Comparison of ENCODE assay signal across 11 cellular contexts in genomic region chr21:34375619-34375972, GRCh38. TPM values are rescaled to one million over a fixed set of nuclear protein-coding genes. Genes with fewer than 3 reads are reported as not detected.
DNase-seq lines count a peak whose midpoint lies in the region; ATAC-seq, FAIRE-seq and TF ChIP-seq lines count a peak whose summit lies in the region.
"Not testable (repeated sequence)": the region's sequence is repeated elsewhere in the genome, so short reads cannot be mapped to it uniquely, and the experiment has no call there.
"Had no signal": no experiment of that assay in that cellular context is flagged by ENCODE, and none has a peak within 500 bp of the region (broad histone marks: within the 10 kb centered on the region; RNA-seq: fewer than 3 reads in every experiment).

No MANE protein-coding gene starts in this region.

- WGBS in IMR-90 (ENCODE audit: extremely low coverage in 2 of 2, insufficient read length in 1 of 2), 2 experiments, result no CpG with 5 or more reads among the region's 33 CpGs
- WGBS in GM12878 (ENCODE audit: insufficient coverage, insufficient replicate concordance, low lambda C conversion rate, missing lambda C conversion rate), result no CpG with 5 or more reads among the region's 33 CpGs
- WGBS in right lobe of liver (ENCODE audit: insufficient coverage, low coverage, low lambda C conversion rate, missing lambda C conversion rate), result no CpG with 5 or more reads among the region's 33 CpGs
- WGBS in aorta, 2 donors, result no CpG with 5 or more reads among the region's 33 CpGs

- H3K36me3 ChIP-seq in IMR-90 (ENCODE audit: control insufficient read depth, insufficient read depth, low read length); GM12878 (ENCODE audit: control insufficient read depth in 2 of 2, insufficient read depth in 2 of 2, low read length in 1 of 2); right lobe of liver; aorta (ENCODE audit: control insufficient read depth in 1 of 2, insufficient read depth in 2 of 2, low read length in 1 of 2): not testable (repeated sequence)

- H4K91ac ChIP-seq in IMR-90 (ENCODE audit: insufficient read depth, low read depth, low read length), result not testable (repeated sequence)

- H2BK120ac ChIP-seq in IMR-90 (ENCODE audit: low read depth, low read length), result not testable (repeated sequence)

- not testable (repeated sequence) for H4K20me1 ChIP-seq in IMR-90 (ENCODE audit: insufficient read depth, low read length); GM12878 (ENCODE audit: control insufficient read depth, insufficient read depth)

- not testable (repeated sequence) for H3K27me3 ChIP-seq in IMR-90 (ENCODE audit: control insufficient read depth, insufficient read depth, low read length); GM12878 (replicated peaks in 1 of 2; ENCODE audit: control insufficient read depth in 2 of 2, insufficient read depth in 2 of 2, low read length in 1 of 2); right lobe of liver; aorta (ENCODE audit: control insufficient read depth in 1 of 2, insufficient read depth in 2 of 2, low read length in 1 of 2)

- H3K9me1 ChIP-seq in IMR-90 (ENCODE audit: insufficient read depth, low read length), result not testable (repeated sequence)

- H2AK5ac ChIP-seq in IMR-90 (ENCODE audit: low read depth, low read length), result not testable (repeated sequence)

- not testable (repeated sequence) for H2BK20ac ChIP-seq in IMR-90 (ENCODE audit: low read depth, low read length)

- in situ Hi-C loops in IMR-90 (cut with MboI; ENCODE audit: low sequenced_read_pairs); GM12878 (cut with MboI): not testable (repeated sequence)

- H3K4me1 ChIP-seq in IMR-90 (ENCODE audit: control insufficient read depth, insufficient read depth, low read length); GM12878 (ENCODE audit: control insufficient read depth, insufficient read depth, low read length); right lobe of liver; aorta (ENCODE audit: control insufficient read depth in 1 of 2, insufficient read depth in 2 of 2, low read length in 2 of 2): not testable (repeated sequence)

- intact Hi-C loops in IMR-90 (cut with micrococcal nuclease); GM12878 (cut with micrococcal nuclease; ENCODE audit: unreplicated experiment); right lobe of liver (cut with DNase I); aorta (cut with DNase I): not testable (repeated sequence)

- not testable (repeated sequence) for TF ChIP-seq RAD21 in IMR-90 (IDR thresholded peaks at IDR 0.05; ENCODE audit: low read length); GM12878 (IDR thresholded peaks at IDR 0.05; ENCODE audit: insufficient read depth, low read depth, low read length)

- H3K56ac ChIP-seq in IMR-90 (ENCODE audit: extremely low read depth, insufficient read depth, low read length), result not testable (repeated sequence)

- ATAC-seq in GM18868 (IDR thresholded peaks at IDR 0.05; ENCODE audit: unreplicated experiment), result peak; percentile 62
- ATAC-seq in GM21381 (IDR thresholded peaks at IDR 0.05; ENCODE audit: unreplicated experiment), result peak; percentile 70
- ATAC-seq in HG02678 (IDR thresholded peaks at IDR 0.05; ENCODE audit: unreplicated experiment), result peak; percentile 68
- peak; percentile 46 for ATAC-seq in HG03103 (IDR thresholded peaks at IDR 0.05; ENCODE audit: low read depth, unreplicated experiment)
- ATAC-seq in IMR-90 (ENCODE audit: low read depth), result peak; percentile 73
- peak; percentile 96 for ATAC-seq in GM12878
- ATAC-seq in right lobe of liver, result peak; percentile 59 to 66 (median 62)
- ATAC-seq in aorta (ENCODE audit: low FRiP score), result peak; percentile 74

- not testable (repeated sequence) for H3K4ac ChIP-seq in IMR-90 (ENCODE audit: low read depth, low read length)

- POLR2A ChIA-PET in IMR-90 (lab: Charles Lee; ENCODE audit: unreplicated experiment); GM12878 (lab: Charles Lee): not testable (repeated sequence)

- not testable (repeated sequence) for H3K4me2 ChIP-seq in IMR-90 (ENCODE audit: low read depth, low read length); GM12878 (ENCODE audit: control insufficient read depth, insufficient read depth)

- not testable (repeated sequence) for TF ChIP-seq EP300 in GM12878 (IDR thresholded peaks at IDR 0.05; ENCODE audit: borderline replicate concordance in 1 of 2, control insufficient read depth in 1 of 2, low read depth in 2 of 2, low read length in 2 of 2)

- not testable (repeated sequence) for H2AK9ac ChIP-seq in IMR-90 (replicated peaks; ENCODE audit: low read depth, low read length, poor library complexity)

- not testable (repeated sequence) for H2BK15ac ChIP-seq in IMR-90 (ENCODE audit: low read depth, low read length)

- not testable (repeated sequence) for H4K5ac ChIP-seq in IMR-90 (ENCODE audit: low read depth, low read length)

- H3K4me3 ChIP-seq in IMR-90 (ENCODE audit: insufficient read depth, low read depth, low read length); GM12878; right lobe of liver; aorta (ENCODE audit: low read length in 2 of 2): not testable (repeated sequence)

- not testable (repeated sequence) for H2AFZ ChIP-seq in IMR-90 (replicated peaks; ENCODE audit: low read length, poor library complexity); GM12878 (ENCODE audit: control insufficient read depth, low read depth, low read length)

- not testable (repeated sequence) for TF ChIP-seq CTCF in IMR-90 (conservative IDR thresholded peaks at IDR 0.05; ENCODE audit: low read depth, low read length); GM12878 (IDR thresholded peaks at IDR 0.05 in 2 of 3, conservative IDR thresholded peaks at IDR 0.05 in 1 of 3; ENCODE audit: control insufficient read depth in 2 of 3, extremely low read depth in 1 of 3, insufficient read depth in 1 of 3, low read depth in 3 of 3, low read length in 3 of 3); right lobe of liver (IDR thresholded peaks at IDR 0.05)

- dilution Hi-C loops in IMR-90 (cut with HindIII; ENCODE audit: low sequenced_read_pairs, unreplicated experiment), result not testable (repeated sequence)

- H3K9me3 ChIP-seq in IMR-90 (ENCODE audit: control insufficient read depth, insufficient read depth, low read length); GM12878 (replicated peaks; ENCODE audit: control insufficient read depth, insufficient read depth, low read length); right lobe of liver; aorta (ENCODE audit: control insufficient read depth, low read length): not testable (repeated sequence)

- DNase-seq in IMR-90; GM12878 (ENCODE audit: low read depth, low spot score); right lobe of liver; aorta: not testable (repeated sequence)

- not testable (repeated sequence) for FAIRE-seq in GM12878 (lab: Jason Lieb, UNC)

- not testable (repeated sequence) for H3K9ac ChIP-seq in IMR-90 (ENCODE audit: low read depth, low read length); GM12878 (ENCODE audit: control insufficient read depth, insufficient read depth, low read length)

- H3K18ac ChIP-seq in IMR-90 (ENCODE audit: low read depth, low read length), result not testable (repeated sequence)

- H3K27ac ChIP-seq in IMR-90 (ENCODE audit: insufficient read depth, low read length); GM12878 (ENCODE audit: control insufficient read depth, insufficient read depth); right lobe of liver; aorta (ENCODE audit: low read depth in 1 of 2, low read length in 2 of 2): not testable (repeated sequence)

- H3K14ac ChIP-seq in IMR-90 (replicated peaks; ENCODE audit: low read depth, low read length), result not testable (repeated sequence)

- CTCF ChIA-PET in IMR-90 (lab: Yijun Ruan, JAX); GM12878 (lab: Yijun Ruan, JAX): not testable (repeated sequence)

- not testable (repeated sequence) for H3K79me1 ChIP-seq in IMR-90 (ENCODE audit: low read depth in 1 of 2, low read length in 2 of 2)

- RAD21 ChIA-PET in GM12878 (lab: Charles Lee; ENCODE audit: unreplicated experiment), result not testable (repeated sequence)

- SMC1A ChIA-PET in GM12878 (lab: Charles Lee; ENCODE audit: uncharacterized antibody, unreplicated experiment), result not testable (repeated sequence)

- not testable (repeated sequence) for H3K23ac ChIP-seq in IMR-90 (ENCODE audit: low read depth, low read length)

- BruUV-seq in IMR-90 (replicated peaks; lab: Mats Ljungman, UMichigan), result not testable (repeated sequence)
- BruUV-seq in GM12878 (replicated peaks; lab: Mats Ljungman, UMichigan), result TSS peak; percentile 91

- not testable (repeated sequence) for H2BK5ac ChIP-seq in IMR-90 (ENCODE audit: low read depth, low read length, poor library complexity, severe bottlenecking)

- TF ChIP-seq POLR2A in IMR-90 (IDR thresholded peaks at IDR 0.05; ENCODE audit: low read depth, low read length); GM12878 (IDR thresholded peaks at IDR 0.05; ENCODE audit: low read depth, low read length); right lobe of liver (IDR thresholded peaks at IDR 0.05): not testable (repeated sequence)

- H3K79me2 ChIP-seq in GM12878 (ENCODE audit: control insufficient read depth, insufficient read depth, low read length), result not testable (repeated sequence)

- not testable (repeated sequence) for H4K8ac ChIP-seq in IMR-90 (ENCODE audit: low read depth in 2 of 2, low read length in 2 of 2)

RNA-seq across cellular contexts. Expression of gene SMIM11, which starts 0.3 kb away (rescaled TPM):
- 6.9 and 8.8 TPM in 2 replicates for total RNA-seq in IMR-90 (2012; rRNA removed)
- polyA plus RNA-seq in IMR-90 (2012; rRNA removed), result 2.6 and 3.6 TPM in 2 replicates
- polyA plus RNA-seq in IMR-90 (2012; cell fraction: cytosol; rRNA removed), result 2.9 and 8.4 TPM in 2 replicates
- polyA plus RNA-seq in IMR-90 (2012; cell fraction: nucleus; rRNA removed; ENCODE audit: low replicate concordance), result 1.1 and 5.4 TPM in 2 replicates
- total RNA-seq in GM12878 (2013; cell fraction: nucleolus; rRNA removed), result 11.8 and 23.6 TPM in 2 replicates
- total RNA-seq in GM12878 (2014; rRNA removed), result 19.3 and 21.8 TPM in 2 replicates
- total RNA-seq in GM12878 (2014; rRNA removed; fragmentation: Illumina TruSeq; extraction: Trizol), result 4.8 and 8.2 TPM in 2 replicates
- 10.2 and 11.7 TPM in 2 replicates for total RNA-seq in GM12878 (2021)
- 0.39 TPM for polyA plus RNA-seq in GM12878 (2011; ENCODE audit: low read depth)
- polyA plus RNA-seq in GM12878 (2011; rRNA removed), result 4.2 and 5.4 TPM in 2 replicates
- 2.8 and 3.7 TPM in 2 replicates for polyA plus RNA-seq in GM12878 (2011; cell fraction: cytosol; rRNA removed)
- 3.5 and 3.9 TPM in 2 replicates for polyA plus RNA-seq in GM12878 (2011; cell fraction: nucleus; rRNA removed)
- 3.5 and 4.5 TPM in 2 replicates for polyA plus RNA-seq in GM12878 (2012)
- 22.3 and 26.3 TPM in 2 replicates for polyA plus RNA-seq in GM12878 (2014; fragmentation: Illumina TruSeq; extraction: Trizol)
- 10 to 100 TPM; 35.7 to 43.1 TPM for polyA plus RNA-seq in GM12878 (2014; fragmentation: Nextera tagmentation; extraction: Ambion mirVana)
- polyA plus RNA-seq in GM12878 (2014; rRNA removed), result 23.3 and 26.4 TPM in 2 replicates
- polyA plus RNA-seq in GM12878 (2016; fragmentation: Nextera tagmentation; extraction: Ambion mirVana), result 1 to 10 TPM; 6.0 to 6.9 TPM
- polyA minus RNA-seq in GM12878 (2011; rRNA and poly(A)+ RNA removed), result 2.6 and 2.8 TPM in 2 replicates
- polyA minus RNA-seq in GM12878 (2011; cell fraction: cytosol; rRNA and poly(A)+ RNA removed), result 0.67 TPM in 1 of 2 replicates, not detected in the other
- polyA minus RNA-seq in GM12878 (2011; cell fraction: nucleus; rRNA and poly(A)+ RNA removed), result 2.1 and 3.5 TPM in 2 replicates
- 10 to 100 TPM in 2 of 6 experiments, 1 to 10 TPM in 3, under 1 TPM in 1; 0.51 to 12.3 (median 4.6) TPM for total RNA-seq in right lobe of liver
- 10 to 100 TPM; 12.2 to 13.0 TPM for total RNA-seq in aorta
- polyA plus RNA-seq in aorta, result 10 to 100 TPM in 1 of 2 donors, 1 to 10 TPM in 1; 4.7 to 52.7 TPM

RNA-seq across cellular contexts. Expression of gene KCNE2, which starts 11.8 kb away (rescaled TPM):
- total RNA-seq in IMR-90 (2012; rRNA removed), result not detected in 2 replicates
- polyA plus RNA-seq in IMR-90 (2012; rRNA removed), result not detected in 2 replicates
- polyA plus RNA-seq in IMR-90 (2012; cell fraction: cytosol; rRNA removed), result not detected in 2 replicates
- polyA plus RNA-seq in IMR-90 (2012; cell fraction: nucleus; rRNA removed; ENCODE audit: low replicate concordance), result not detected in 2 replicates
- total RNA-seq in GM12878 (2013; cell fraction: nucleolus; rRNA removed), result not detected in 2 replicates
- not detected in 2 replicates for total RNA-seq in GM12878 (2014; rRNA removed)
- total RNA-seq in GM12878 (2014; rRNA removed; fragmentation: Illumina TruSeq; extraction: Trizol), result not detected in 2 replicates
- not detected in 2 replicates for total RNA-seq in GM12878 (2021)
- not detected for polyA plus RNA-seq in GM12878 (2011; ENCODE audit: low read depth)
- polyA plus RNA-seq in GM12878 (2011; rRNA removed), result not detected in 2 replicates
- polyA plus RNA-seq in GM12878 (2011; cell fraction: cytosol; rRNA removed), result not detected in 2 replicates
- not detected in 2 replicates for polyA plus RNA-seq in GM12878 (2011; cell fraction: nucleus; rRNA removed)
- not detected in 2 replicates for polyA plus RNA-seq in GM12878 (2012)
- polyA plus RNA-seq in GM12878 (2014; fragmentation: Illumina TruSeq; extraction: Trizol), result not detected in 2 replicates
- not detected for polyA plus RNA-seq in GM12878 (2014; fragmentation: Nextera tagmentation; extraction: Ambion mirVana)
- not detected in 2 replicates for polyA plus RNA-seq in GM12878 (2014; rRNA removed)
- polyA plus RNA-seq in GM12878 (2016; fragmentation: Nextera tagmentation; extraction: Ambion mirVana), result not detected
- not detected in 2 replicates for polyA minus RNA-seq in GM12878 (2011; rRNA and poly(A)+ RNA removed)
- polyA minus RNA-seq in GM12878 (2011; cell fraction: cytosol; rRNA and poly(A)+ RNA removed), result not detected in 2 replicates
- not detected in 2 replicates for polyA minus RNA-seq in GM12878 (2011; cell fraction: nucleus; rRNA and poly(A)+ RNA removed)
- not detected for total RNA-seq in right lobe of liver
- 1 to 10 TPM; 1.7 to 2.4 TPM for total RNA-seq in aorta
- 1 to 10 TPM in 1 of 2 donors, under 1 TPM in 1; 0.50 to 1.6 TPM for polyA plus RNA-seq in aorta
- total RNA-seq: liver had no signal
- polyA plus RNA-seq: BJ had no signal

RNA-seq across cellular contexts. Expression of gene SMIM34, which starts 48.2 kb away (rescaled TPM):
- total RNA-seq in IMR-90 (2012; rRNA removed) (not detected in 2 replicates), GM12878 (2014; rRNA removed) (not detected in 2 replicates), GM12878 (2014; rRNA removed; fragmentation: Illumina TruSeq; extraction: Trizol) (not detected in 2 replicates), GM12878 (2021) (not detected in 2 replicates), right lobe of liver (not detected), aorta (not detected)
- polyA plus RNA-seq in IMR-90 (2012; rRNA removed) (not detected in 2 replicates), GM12878 (2011; rRNA removed) (not detected in 2 replicates), GM12878 (2014; fragmentation: Illumina TruSeq; extraction: Trizol) (not detected in 2 replicates), GM12878 (2014; fragmentation: Nextera tagmentation; extraction: Ambion mirVana) (not detected), GM12878 (2014; rRNA removed) (not detected in 2 replicates), GM12878 (2016; fragmentation: Nextera tagmentation; extraction: Ambion mirVana) (not detected), aorta (not detected)
- not detected in 2 replicates for polyA plus RNA-seq in IMR-90 (2012; cell fraction: cytosol; rRNA removed)
- polyA plus RNA-seq in IMR-90 (2012; cell fraction: nucleus; rRNA removed; ENCODE audit: low replicate concordance), result 0.11 TPM in 1 of 2 replicates, not detected in the other
- not detected in 2 replicates for total RNA-seq in GM12878 (2013; cell fraction: nucleolus; rRNA removed)
- polyA plus RNA-seq in GM12878 (2011; ENCODE audit: low read depth), result not detected
- polyA plus RNA-seq in GM12878 (2011; cell fraction: cytosol; rRNA removed), result not detected in 2 replicates
- polyA plus RNA-seq in GM12878 (2011; cell fraction: nucleus; rRNA removed), result not detected in 2 replicates
- not detected in 2 replicates for polyA plus RNA-seq in GM12878 (2012)
- polyA minus RNA-seq in GM12878 (2011; rRNA and poly(A)+ RNA removed), result not detected in 2 replicates
- not detected in 2 replicates for polyA minus RNA-seq in GM12878 (2011; cell fraction: cytosol; rRNA and poly(A)+ RNA removed)
- not detected in 2 replicates for polyA minus RNA-seq in GM12878 (2011; cell fraction: nucleus; rRNA and poly(A)+ RNA removed)
- total RNA-seq: liver had no signal
- polyA plus RNA-seq: BJ, liver, neural cell had no signal

Comparison
In these comparisons a context has a peak if more than half of its experiments do, and no peak if none do; other contexts are left out.
1. ATAC-seq: peak in every context shown above with its lines; median percentile 96 in GM12878; 74 in aorta; 73 in IMR-90; 70 in GM21381; 68 in HG02678; 62 in right lobe of liver; 62 in GM18868; 46 in HG03103.